Comparison of ENCODE assay signal across 21 cellular contexts in the genomic region with DNA sequence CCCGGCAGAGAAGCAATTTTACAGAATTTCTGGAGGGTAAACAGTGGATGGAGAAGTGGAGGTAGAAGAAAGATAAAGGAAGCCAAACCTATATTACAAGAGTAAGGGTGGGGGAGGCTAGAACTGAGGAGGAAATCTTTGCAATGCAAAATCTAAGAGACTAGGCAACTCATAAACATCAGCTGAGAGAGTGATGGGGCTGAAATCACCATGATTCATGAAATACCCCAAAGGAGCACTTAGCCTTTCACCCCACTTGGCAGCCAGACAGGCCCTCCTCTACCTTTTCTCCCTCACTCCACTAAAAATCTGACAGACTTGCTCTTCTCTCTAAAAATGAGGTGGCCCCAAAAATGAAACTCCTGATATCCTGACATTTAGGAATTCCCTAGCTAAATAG.
"Had no signal": no experiment of that assay in that cellular context is flagged by ENCODE, and none has a peak within 500 bp of the region (broad histone marks: within the 10 kb centered on the region; RNA-seq: fewer than 3 reads in every experiment).

No MANE protein-coding gene starts in this region.

- DNase-seq: activated B cell treated with CpG ODN at 0.5 μM for 24 hours; activated CD4-positive, alpha-beta T cell treated with anti-CD3 and anti-CD28 coated beads for 36 hours; activated CD4-positive, alpha-beta T cell treated with anti-CD3 and anti-CD28 coated beads, Interleukin-2, amount 50 U/mL, for 4 hours; activated CD8-positive, alpha-beta memory T cell treated with anti-CD3 and anti-CD28 coated beads for 24 hours; activated CD8-positive, alpha-beta memory T cell treated with anti-CD3 and anti-CD28 coated beads, Interleukin-2, amount 50 U/mL, for 4 hours; activated naive CD4-positive, alpha-beta T cell treated with anti-CD3 and anti-CD28 coated beads for 36 hours; activated naive CD8-positive, alpha-beta T cell treated with anti-CD3 and anti-CD28 coated beads, Interleukin-2, amount 10 ng/mL, durations not matched to agents 7 days and 5 days; activated T-cell treated with anti-CD3 and anti-CD28 coated beads, Interleukin-2, amount 50 U/mL, for 48 hours; amniotic stem cell; colonic mucosa; dorsolateral prefrontal cortex; esophagus squamous epithelium; foreskin keratinocyte; lower lobe of right lung; naive thymus-derived CD4-positive, alpha-beta T cell; stimulated activated CD4-positive, alpha-beta T cell treated with anti-CD3 and anti-CD28 coated beads, Interleukin-1b, Interleukin-23, amount 100 ng/mL, for 48 hours; stimulated activated naive CD8-positive, alpha-beta T cell treated with anti-CD3 and anti-CD28 coated beads, Interleukin-15, amount 100 ng/mL, for 72 hours; T1000 had no signal

- H3K27ac ChIP-seq: colonic mucosa, dorsolateral prefrontal cortex, esophagus squamous epithelium, foreskin keratinocyte, lower lobe of right lung, right atrium auricular region, suprapubic skin, tibial nerve had no signal

- H3K27me3 ChIP-seq: colonic mucosa, dorsolateral prefrontal cortex, foreskin keratinocyte, right atrium auricular region, suprapubic skin, tibial nerve had no signal

- H3K4me3 ChIP-seq: colonic mucosa, dorsolateral prefrontal cortex, esophagus squamous epithelium, lower lobe of right lung, right atrium auricular region, suprapubic skin, tibial nerve had no signal

- H3K9me3 ChIP-seq: colonic mucosa, esophagus squamous epithelium, lower lobe of right lung, right atrium auricular region, suprapubic skin had no signal

- H3K36me3 ChIP-seq: colonic mucosa, esophagus squamous epithelium, lower lobe of right lung, right atrium auricular region, suprapubic skin, tibial nerve had no signal

- ATAC-seq: activated CD4-positive, alpha-beta T cell treated with anti-CD3 and anti-CD28 coated beads for 36 hours; foreskin keratinocyte; lower lobe of right lung; naive thymus-derived CD4-positive, alpha-beta T cell; stimulated activated naive CD8-positive, alpha-beta T cell treated with anti-CD3 and anti-CD28 coated beads, Interleukin-15, amount 100 ng/mL, for 72 hours had no signal

- H3K4me1 ChIP-seq: colonic mucosa, lower lobe of right lung, right atrium auricular region, suprapubic skin, tibial nerve had no signal
